Comparison of ENCODE assay signal across 1 cellular context in the genomic region with DNA sequence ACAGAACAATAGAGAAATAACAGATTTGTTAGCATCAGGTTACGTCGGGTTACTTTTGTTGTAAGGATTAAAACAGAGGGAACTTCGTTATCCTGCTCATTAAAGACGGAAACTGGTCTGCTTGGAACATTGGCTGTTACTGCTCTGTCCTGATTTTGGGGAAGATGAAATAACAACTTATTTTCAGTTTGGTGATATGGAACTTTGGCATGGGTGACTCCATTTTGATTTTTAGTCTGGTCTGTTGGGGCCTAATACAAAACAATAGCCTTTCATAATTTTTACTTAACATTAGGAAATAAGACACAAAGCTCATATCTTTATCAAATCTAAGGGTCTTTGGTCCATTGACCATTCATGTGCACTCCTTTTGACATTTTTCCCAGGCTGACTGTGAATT.
TF ChIP-seq lines count a peak whose summit lies in the region.

No MANE protein-coding gene starts in this region.

TF ChIP-seq in SK-N-SH treated with all-trans-retinoic acid at 6 μM for 48 hours, 23 proteins besides CTCF, POLR2A, EP300 and RAD21 (continued from another document):
- TF ChIP-seq, protein P1, sequence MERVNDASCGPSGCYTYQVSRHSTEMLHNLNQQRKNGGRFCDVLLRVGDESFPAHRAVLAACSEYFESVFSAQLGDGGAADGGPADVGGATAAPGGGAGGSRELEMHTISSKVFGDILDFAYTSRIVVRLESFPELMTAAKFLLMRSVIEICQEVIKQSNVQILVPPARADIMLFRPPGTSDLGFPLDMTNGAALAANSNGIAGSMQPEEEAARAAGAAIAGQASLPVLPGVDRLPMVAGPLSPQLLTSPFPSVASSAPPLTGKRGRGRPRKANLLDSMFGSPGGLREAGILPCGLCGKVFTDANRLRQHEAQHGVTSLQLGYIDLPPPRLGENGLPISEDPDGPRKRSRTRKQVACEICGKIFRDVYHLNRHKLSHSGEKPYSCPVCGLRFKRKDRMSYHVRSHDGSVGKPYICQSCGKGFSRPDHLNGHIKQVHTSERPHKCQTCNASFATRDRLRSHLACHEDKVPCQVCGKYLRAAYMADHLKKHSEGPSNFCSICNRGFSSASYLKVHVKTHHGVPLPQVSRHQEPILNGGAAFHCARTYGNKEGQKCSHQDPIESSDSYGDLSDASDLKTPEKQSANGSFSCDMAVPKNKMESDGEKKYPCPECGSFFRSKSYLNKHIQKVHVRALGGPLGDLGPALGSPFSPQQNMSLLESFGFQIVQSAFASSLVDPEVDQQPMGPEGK (CRISPR knock-in tag; IDR thresholded peaks at IDR 0.05; ENCODE audit: borderline replicate concordance), result peak; percentile 61; the same call in 1 of the 2 replicates
- TF ChIP-seq ESRRG (CRISPR knock-in tag; IDR thresholded peaks at IDR 0.05) (no peak), OSR1 (CRISPR knock-in tag; IDR thresholded peaks at IDR 0.05) (peak; percentile 99), TCF4 (CRISPR knock-in tag; IDR thresholded peaks at IDR 0.05; ENCODE audit: borderline replicate concordance) (no peak), CSDC2 (CRISPR knock-in tag; IDR thresholded peaks at IDR 0.05) (no peak), RARB (CRISPR knock-in tag; IDR thresholded peaks at IDR 0.05) (peak; percentile 86), TOX (CRISPR knock-in tag; IDR thresholded peaks at IDR 0.05; ENCODE audit: borderline replicate concordance) (peak; percentile 87), ARNTL (CRISPR knock-in tag; IDR thresholded peaks at IDR 0.05; ENCODE audit: borderline replicate concordance, low read depth) (no peak), ZC3H10 (CRISPR knock-in tag; IDR thresholded peaks at IDR 0.05) (peak; percentile 98), ZNF565 (CRISPR knock-in tag; conservative IDR thresholded peaks at IDR 0.05; ENCODE audit: low read depth) (no peak), ZNF8 (CRISPR knock-in tag; IDR thresholded peaks at IDR 0.05) (no peak), SNAI2 (CRISPR knock-in tag; IDR thresholded peaks at IDR 0.05) (no peak)
- TF ChIP-seq, protein P2, sequence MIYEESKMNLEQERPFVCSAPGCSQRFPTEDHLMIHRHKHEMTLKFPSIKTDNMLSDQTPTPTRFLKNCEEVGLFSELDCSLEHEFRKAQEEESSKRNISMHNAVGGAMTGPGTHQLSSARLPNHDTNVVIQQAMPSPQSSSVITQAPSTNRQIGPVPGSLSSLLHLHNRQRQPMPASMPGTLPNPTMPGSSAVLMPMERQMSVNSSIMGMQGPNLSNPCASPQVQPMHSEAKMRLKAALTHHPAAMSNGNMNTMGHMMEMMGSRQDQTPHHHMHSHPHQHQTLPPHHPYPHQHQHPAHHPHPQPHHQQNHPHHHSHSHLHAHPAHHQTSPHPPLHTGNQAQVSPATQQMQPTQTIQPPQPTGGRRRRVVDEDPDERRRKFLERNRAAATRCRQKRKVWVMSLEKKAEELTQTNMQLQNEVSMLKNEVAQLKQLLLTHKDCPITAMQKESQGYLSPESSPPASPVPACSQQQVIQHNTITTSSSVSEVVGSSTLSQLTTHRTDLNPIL (CRISPR knock-in tag; IDR thresholded peaks at IDR 0.05; ENCODE audit: low read depth), result no peak
- TF ChIP-seq, protein P3, sequence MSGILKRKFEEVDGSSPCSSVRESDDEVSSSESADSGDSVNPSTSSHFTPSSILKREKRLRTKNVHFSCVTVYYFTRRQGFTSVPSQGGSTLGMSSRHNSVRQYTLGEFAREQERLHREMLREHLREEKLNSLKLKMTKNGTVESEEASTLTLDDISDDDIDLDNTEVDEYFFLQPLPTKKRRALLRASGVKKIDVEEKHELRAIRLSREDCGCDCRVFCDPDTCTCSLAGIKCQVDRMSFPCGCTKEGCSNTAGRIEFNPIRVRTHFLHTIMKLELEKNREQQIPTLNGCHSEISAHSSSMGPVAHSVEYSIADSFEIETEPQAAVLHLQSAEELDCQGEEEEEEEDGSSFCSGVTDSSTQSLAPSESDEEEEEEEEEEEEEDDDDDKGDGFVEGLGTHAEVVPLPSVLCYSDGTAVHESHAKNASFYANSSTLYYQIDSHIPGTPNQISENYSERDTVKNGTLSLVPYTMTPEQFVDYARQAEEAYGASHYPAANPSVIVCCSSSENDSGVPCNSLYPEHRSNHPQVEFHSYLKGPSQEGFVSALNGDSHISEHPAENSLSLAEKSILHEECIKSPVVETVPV (CRISPR knock-in tag; IDR thresholded peaks at IDR 0.05), result no peak
- TF ChIP-seq, protein P4, sequence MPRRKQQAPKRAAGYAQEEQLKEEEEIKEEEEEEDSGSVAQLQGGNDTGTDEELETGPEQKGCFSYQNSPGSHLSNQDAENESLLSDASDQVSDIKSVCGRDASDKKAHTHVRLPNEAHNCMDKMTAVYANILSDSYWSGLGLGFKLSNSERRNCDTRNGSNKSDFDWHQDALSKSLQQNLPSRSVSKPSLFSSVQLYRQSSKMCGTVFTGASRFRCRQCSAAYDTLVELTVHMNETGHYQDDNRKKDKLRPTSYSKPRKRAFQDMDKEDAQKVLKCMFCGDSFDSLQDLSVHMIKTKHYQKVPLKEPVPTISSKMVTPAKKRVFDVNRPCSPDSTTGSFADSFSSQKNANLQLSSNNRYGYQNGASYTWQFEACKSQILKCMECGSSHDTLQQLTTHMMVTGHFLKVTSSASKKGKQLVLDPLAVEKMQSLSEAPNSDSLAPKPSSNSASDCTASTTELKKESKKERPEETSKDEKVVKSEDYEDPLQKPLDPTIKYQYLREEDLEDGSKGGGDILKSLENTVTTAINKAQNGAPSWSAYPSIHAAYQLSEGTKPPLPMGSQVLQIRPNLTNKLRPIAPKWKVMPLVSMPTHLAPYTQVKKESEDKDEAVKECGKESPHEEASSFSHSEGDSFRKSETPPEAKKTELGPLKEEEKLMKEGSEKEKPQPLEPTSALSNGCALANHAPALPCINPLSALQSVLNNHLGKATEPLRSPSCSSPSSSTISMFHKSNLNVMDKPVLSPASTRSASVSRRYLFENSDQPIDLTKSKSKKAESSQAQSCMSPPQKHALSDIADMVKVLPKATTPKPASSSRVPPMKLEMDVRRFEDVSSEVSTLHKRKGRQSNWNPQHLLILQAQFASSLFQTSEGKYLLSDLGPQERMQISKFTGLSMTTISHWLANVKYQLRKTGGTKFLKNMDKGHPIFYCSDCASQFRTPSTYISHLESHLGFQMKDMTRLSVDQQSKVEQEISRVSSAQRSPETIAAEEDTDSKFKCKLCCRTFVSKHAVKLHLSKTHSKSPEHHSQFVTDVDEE (CRISPR knock-in tag; IDR thresholded peaks at IDR 0.05), result no peak
